In the genomic region with DNA sequence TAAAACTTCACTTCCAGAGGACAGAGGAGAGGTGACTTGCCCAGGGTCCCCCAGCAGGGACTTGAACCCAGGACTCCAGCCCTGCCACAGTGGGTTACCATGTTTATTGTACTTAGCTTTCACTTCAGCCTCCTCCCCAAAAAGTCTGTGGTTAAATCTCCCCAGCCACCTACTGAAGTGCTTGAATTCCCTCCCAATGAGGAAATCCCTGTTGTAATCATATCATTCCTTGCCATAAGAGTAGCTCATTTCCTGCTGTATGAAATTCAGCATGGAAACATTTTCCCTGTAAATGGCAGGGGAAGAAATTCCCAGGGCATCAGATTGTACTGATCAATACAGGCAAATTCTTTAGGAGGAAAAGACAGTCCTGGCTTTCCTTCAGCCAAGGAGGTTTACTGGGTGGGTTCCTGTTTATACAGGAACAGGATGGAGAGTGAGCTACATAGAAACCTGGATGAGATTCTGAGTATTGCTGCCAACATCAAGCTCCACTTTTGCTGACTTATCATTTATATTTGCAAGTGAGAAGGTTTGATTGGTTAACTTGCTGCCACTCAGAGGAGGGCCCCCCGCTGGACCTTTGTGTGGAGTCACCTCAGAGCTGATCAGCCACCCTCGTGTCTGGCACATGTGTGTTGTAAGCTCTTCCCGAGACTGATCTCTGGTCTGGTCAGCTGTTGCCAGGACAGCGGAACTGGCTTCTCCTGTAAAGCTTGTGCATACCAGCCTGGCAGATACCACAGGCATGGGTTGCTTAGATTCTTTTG, we compare ENCODE assay signal across 1 cellular context.
TF ChIP-seq lines count a peak whose summit lies in the region.

No MANE protein-coding gene starts in this region.

TF ChIP-seq in HepG2, 621 proteins besides CTCF, POLR2A, EP300 and RAD21 (continued from another document and continues in another):
- TF ChIP-seq MEIS2 (CRISPR knock-in tag; IDR thresholded peaks at IDR 0.05) (peak; percentile 38; the same call in 1 of the 2 replicates), WIZ (CRISPR knock-in tag; IDR thresholded peaks at IDR 0.05) (no peak), HIVEP1 (CRISPR knock-in tag; IDR thresholded peaks at IDR 0.05) (no peak), MATR3 (CRISPR knock-in tag; IDR thresholded peaks at IDR 0.05) (no peak), SRY (CRISPR knock-in tag; IDR thresholded peaks at IDR 0.05) (no peak), GATAD1 (CRISPR knock-in tag; IDR thresholded peaks at IDR 0.05) (0 out of 2 replicates have a peak, but pooled peaks have one; percentile 24), TMF1 (CRISPR knock-in tag; IDR thresholded peaks at IDR 0.05; ENCODE audit: low read depth) (no peak), ZNF296 (CRISPR knock-in tag; conservative IDR thresholded peaks at IDR 0.05) (no peak), ZBTB1 (CRISPR knock-in tag; IDR thresholded peaks at IDR 0.05; ENCODE audit: borderline replicate concordance) (no peak), CHD2 (IDR thresholded peaks at IDR 0.05; ENCODE audit: low read depth, low read length) (no peak), PHF20 (CRISPR knock-in tag; IDR thresholded peaks at IDR 0.05) (no peak), ZNF207 (IDR thresholded peaks at IDR 0.05; ENCODE audit: borderline replicate concordance) (no peak), CHD4 (IDR thresholded peaks at IDR 0.05; ENCODE audit: borderline replicate concordance, low read length) (no peak), ZNF670 (CRISPR knock-in tag; IDR thresholded peaks at IDR 0.05; ENCODE audit: borderline replicate concordance) (no peak), RFX3 (CRISPR knock-in tag; IDR thresholded peaks at IDR 0.05) (peak; percentile 63), SETDB1 (CRISPR knock-in tag; IDR thresholded peaks at IDR 0.05; ENCODE audit: borderline replicate concordance) (no peak), ZNF761 (CRISPR knock-in tag; conservative IDR thresholded peaks at IDR 0.05) (no peak), ZEB1 (IDR thresholded peaks at IDR 0.05; ENCODE audit: insufficient replicate concordance, low read depth) (no peak), PHF8 (CRISPR knock-in tag; IDR thresholded peaks at IDR 0.05) (no peak), SUZ12 (IDR thresholded peaks at IDR 0.05; ENCODE audit: low read depth, low read length) (no peak), MYC (CRISPR knock-in tag; IDR thresholded peaks at IDR 0.05; ENCODE audit: borderline replicate concordance) (peak; percentile 57; the same call in 1 of the 2 replicates), ZNF674 (CRISPR knock-in tag; IDR thresholded peaks at IDR 0.05; ENCODE audit: low read depth) (no peak), HNRNPUL1 (IDR thresholded peaks at IDR 0.05; ENCODE audit: low read depth, low read length) (no peak), MEIS1 (CRISPR knock-in tag; IDR thresholded peaks at IDR 0.05; ENCODE audit: borderline replicate concordance) (no peak), REXO4 (CRISPR knock-in tag; IDR thresholded peaks at IDR 0.05; ENCODE audit: borderline replicate concordance) (no peak), ZNF713 (CRISPR knock-in tag; IDR thresholded peaks at IDR 0.05) (no peak), SIX4 (CRISPR knock-in tag; IDR thresholded peaks at IDR 0.05) (no peak), ZFY (CRISPR knock-in tag; IDR thresholded peaks at IDR 0.05) (0 out of 2 replicates have a peak, but pooled peaks have one; percentile 27)
- TF ChIP-seq, protein P1, sequence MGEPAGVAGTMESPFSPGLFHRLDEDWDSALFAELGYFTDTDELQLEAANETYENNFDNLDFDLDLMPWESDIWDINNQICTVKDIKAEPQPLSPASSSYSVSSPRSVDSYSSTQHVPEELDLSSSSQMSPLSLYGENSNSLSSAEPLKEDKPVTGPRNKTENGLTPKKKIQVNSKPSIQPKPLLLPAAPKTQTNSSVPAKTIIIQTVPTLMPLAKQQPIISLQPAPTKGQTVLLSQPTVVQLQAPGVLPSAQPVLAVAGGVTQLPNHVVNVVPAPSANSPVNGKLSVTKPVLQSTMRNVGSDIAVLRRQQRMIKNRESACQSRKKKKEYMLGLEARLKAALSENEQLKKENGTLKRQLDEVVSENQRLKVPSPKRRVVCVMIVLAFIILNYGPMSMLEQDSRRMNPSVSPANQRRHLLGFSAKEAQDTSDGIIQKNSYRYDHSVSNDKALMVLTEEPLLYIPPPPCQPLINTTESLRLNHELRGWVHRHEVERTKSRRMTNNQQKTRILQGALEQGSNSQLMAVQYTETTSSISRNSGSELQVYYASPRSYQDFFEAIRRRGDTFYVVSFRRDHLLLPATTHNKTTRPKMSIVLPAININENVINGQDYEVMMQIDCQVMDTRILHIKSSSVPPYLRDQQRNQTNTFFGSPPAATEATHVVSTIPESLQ (CRISPR knock-in tag; conservative IDR thresholded peaks at IDR 0.05): no peak
- TF ChIP-seq, protein P2, sequence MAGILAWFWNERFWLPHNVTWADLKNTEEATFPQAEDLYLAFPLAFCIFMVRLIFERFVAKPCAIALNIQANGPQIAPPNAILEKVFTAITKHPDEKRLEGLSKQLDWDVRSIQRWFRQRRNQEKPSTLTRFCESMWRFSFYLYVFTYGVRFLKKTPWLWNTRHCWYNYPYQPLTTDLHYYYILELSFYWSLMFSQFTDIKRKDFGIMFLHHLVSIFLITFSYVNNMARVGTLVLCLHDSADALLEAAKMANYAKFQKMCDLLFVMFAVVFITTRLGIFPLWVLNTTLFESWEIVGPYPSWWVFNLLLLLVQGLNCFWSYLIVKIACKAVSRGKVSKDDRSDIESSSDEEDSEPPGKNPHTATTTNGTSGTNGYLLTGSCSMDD (CRISPR knock-in tag; IDR thresholded peaks at IDR 0.05): no peak
- TF ChIP-seq, protein P3, sequence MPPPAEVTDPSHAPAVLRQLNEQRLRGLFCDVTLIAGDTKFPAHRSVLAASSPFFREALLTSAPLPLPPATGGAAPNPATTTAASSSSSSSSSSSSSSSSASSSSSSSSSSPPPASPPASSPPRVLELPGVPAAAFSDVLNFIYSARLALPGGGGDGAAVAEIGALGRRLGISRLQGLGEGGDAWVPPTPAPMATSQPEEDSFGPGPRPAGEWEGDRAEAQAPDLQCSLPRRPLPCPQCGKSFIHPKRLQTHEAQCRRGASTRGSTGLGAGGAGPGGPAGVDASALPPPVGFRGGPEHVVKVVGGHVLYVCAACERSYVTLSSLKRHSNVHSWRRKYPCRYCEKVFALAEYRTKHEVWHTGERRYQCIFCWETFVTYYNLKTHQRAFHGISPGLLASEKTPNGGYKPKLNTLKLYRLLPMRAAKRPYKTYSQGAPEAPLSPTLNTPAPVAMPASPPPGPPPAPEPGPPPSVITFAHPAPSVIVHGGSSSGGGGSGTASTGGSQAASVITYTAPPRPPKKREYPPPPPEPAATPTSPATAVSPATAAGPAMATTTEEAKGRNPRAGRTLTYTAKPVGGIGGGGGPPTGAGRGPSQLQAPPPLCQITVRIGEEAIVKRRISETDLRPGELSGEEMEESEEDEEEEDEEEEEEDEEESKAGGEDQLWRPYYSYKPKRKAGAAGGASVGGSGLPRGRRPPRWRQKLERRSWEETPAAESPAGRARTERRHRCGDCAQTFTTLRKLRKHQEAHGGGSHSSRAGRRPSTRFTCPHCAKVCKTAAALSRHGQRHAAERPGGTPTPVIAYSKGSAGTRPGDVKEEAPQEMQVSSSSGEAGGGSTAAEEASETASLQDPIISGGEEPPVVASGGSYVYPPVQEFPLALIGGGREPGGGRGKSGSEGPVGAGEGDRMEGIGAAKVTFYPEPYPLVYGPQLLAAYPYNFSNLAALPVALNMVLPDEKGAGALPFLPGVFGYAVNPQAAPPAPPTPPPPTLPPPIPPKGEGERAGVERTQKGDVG (CRISPR knock-in tag; IDR thresholded peaks at IDR 0.05; ENCODE audit: borderline replicate concordance): no peak
- TF ChIP-seq, protein P4, sequence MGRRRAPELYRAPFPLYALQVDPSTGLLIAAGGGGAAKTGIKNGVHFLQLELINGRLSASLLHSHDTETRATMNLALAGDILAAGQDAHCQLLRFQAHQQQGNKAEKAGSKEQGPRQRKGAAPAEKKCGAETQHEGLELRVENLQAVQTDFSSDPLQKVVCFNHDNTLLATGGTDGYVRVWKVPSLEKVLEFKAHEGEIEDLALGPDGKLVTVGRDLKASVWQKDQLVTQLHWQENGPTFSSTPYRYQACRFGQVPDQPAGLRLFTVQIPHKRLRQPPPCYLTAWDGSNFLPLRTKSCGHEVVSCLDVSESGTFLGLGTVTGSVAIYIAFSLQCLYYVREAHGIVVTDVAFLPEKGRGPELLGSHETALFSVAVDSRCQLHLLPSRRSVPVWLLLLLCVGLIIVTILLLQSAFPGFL (CRISPR knock-in tag; IDR thresholded peaks at IDR 0.05): no peak
- TF ChIP-seq, protein P5, sequence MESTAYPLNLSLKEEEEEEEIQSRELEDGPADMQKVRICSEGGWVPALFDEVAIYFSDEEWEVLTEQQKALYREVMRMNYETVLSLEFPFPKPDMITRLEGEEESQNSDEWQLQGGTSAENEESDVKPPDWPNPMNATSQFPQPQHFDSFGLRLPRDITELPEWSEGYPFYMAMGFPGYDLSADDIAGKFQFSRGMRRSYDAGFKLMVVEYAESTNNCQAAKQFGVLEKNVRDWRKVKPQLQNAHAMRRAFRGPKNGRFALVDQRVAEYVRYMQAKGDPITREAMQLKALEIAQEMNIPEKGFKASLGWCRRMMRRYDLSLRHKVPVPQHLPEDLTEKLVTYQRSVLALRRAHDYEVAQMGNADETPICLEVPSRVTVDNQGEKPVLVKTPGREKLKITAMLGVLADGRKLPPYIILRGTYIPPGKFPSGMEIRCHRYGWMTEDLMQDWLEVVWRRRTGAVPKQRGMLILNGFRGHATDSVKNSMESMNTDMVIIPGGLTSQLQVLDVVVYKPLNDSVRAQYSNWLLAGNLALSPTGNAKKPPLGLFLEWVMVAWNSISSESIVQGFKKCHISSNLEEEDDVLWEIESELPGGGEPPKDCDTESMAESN (CRISPR knock-in tag; conservative IDR thresholded peaks at IDR 0.05): no peak
- TF ChIP-seq, protein P6, sequence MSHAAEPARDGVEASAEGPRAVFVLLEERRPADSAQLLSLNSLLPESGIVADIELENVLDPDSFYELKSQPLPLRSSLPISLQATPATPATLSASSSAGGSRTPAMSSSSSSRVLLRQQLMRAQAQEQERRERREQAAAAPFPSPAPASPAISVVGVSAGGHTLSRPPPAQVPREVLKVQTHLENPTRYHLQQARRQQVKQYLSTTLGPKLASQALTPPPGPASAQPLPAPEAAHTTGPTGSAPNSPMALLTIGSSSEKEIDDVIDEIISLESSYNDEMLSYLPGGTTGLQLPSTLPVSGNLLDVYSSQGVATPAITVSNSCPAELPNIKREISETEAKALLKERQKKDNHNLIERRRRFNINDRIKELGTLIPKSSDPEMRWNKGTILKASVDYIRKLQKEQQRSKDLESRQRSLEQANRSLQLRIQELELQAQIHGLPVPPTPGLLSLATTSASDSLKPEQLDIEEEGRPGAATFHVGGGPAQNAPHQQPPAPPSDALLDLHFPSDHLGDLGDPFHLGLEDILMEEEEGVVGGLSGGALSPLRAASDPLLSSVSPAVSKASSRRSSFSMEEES (CRISPR knock-in tag; IDR thresholded peaks at IDR 0.05): peak; percentile 86
- TF ChIP-seq, protein P7, sequence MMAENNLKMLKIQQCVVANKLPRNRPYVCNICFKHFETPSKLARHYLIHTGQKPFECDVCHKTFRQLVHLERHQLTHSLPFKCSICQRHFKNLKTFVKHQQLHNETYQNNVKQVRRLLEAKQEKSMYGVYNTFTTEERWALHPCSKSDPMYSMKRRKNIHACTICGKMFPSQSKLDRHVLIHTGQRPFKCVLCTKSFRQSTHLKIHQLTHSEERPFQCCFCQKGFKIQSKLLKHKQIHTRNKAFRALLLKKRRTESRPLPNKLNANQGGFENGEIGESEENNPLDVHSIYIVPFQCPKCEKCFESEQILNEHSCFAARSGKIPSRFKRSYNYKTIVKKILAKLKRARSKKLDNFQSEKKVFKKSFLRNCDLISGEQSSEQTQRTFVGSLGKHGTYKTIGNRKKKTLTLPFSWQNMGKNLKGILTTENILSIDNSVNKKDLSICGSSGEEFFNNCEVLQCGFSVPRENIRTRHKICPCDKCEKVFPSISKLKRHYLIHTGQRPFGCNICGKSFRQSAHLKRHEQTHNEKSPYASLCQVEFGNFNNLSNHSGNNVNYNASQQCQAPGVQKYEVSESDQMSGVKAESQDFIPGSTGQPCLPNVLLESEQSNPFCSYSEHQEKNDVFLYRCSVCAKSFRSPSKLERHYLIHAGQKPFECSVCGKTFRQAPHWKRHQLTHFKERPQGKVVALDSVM (CRISPR knock-in tag; IDR thresholded peaks at IDR 0.05): no peak
- TF ChIP-seq, protein P8, sequence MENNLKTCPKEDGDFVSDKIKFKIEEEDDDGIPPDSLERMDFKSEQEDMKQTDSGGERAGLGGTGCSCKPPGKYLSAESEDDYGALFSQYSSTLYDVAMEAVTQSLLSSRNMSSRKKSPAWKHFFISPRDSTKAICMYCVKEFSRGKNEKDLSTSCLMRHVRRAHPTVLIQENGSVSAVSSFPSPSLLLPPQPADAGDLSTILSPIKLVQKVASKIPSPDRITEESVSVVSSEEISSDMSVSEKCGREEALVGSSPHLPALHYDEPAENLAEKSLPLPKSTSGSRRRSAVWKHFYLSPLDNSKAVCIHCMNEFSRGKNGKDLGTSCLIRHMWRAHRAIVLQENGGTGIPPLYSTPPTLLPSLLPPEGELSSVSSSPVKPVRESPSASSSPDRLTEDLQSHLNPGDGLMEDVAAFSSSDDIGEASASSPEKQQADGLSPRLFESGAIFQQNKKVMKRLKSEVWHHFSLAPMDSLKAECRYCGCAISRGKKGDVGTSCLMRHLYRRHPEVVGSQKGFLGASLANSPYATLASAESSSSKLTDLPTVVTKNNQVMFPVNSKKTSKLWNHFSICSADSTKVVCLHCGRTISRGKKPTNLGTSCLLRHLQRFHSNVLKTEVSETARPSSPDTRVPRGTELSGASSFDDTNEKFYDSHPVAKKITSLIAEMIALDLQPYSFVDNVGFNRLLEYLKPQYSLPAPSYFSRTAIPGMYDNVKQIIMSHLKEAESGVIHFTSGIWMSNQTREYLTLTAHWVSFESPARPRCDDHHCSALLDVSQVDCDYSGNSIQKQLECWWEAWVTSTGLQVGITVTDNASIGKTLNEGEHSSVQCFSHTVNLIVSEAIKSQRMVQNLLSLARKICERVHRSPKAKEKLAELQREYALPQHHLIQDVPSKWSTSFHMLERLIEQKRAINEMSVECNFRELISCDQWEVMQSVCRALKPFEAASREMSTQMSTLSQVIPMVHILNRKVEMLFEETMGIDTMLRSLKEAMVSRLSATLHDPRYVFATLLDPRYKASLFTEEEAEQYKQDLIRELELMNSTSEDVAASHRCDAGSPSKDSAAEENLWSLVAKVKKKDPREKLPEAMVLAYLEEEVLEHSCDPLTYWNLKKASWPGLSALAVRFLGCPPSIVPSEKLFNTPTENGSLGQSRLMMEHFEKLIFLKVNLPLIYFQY (CRISPR knock-in tag; IDR thresholded peaks at IDR 0.05; ENCODE audit: borderline replicate concordance): no peak; the same call in 1 of the 2 replicates
- TF ChIP-seq, protein P9, sequence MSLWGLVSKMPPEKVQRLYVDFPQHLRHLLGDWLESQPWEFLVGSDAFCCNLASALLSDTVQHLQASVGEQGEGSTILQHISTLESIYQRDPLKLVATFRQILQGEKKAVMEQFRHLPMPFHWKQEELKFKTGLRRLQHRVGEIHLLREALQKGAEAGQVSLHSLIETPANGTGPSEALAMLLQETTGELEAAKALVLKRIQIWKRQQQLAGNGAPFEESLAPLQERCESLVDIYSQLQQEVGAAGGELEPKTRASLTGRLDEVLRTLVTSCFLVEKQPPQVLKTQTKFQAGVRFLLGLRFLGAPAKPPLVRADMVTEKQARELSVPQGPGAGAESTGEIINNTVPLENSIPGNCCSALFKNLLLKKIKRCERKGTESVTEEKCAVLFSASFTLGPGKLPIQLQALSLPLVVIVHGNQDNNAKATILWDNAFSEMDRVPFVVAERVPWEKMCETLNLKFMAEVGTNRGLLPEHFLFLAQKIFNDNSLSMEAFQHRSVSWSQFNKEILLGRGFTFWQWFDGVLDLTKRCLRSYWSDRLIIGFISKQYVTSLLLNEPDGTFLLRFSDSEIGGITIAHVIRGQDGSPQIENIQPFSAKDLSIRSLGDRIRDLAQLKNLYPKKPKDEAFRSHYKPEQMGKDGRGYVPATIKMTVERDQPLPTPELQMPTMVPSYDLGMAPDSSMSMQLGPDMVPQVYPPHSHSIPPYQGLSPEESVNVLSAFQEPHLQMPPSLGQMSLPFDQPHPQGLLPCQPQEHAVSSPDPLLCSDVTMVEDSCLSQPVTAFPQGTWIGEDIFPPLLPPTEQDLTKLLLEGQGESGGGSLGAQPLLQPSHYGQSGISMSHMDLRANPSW (CRISPR knock-in tag; IDR thresholded peaks at IDR 0.05; ENCODE audit: borderline replicate concordance): 0 out of 2 replicates have a peak, but pooled peaks have one; percentile 31
